Comparison of ENCODE assay signal across 1 cellular context in the genomic region with DNA sequence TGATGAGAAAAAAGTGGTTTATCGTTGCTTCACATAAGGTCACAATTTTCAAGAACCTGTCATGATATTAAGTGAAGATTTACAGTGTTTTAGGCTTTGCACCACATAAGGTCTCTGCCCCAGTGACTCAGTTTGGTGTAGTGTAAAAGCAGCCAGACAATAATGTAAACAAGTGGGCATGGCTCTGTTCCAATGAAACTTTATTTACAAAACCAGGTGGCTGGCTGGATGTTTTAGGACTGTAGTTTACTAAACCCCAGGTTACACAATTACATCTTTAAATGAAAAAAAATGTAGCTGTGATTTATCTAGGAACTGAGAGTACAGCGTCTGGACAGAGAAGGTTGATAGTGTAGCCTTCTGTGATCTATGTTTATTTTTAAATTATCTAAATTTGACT.
TF ChIP-seq lines count a peak whose summit lies in the region.

No MANE protein-coding gene starts in this region.

TF ChIP-seq in liver, 16 proteins besides CTCF, POLR2A, EP300 and RAD21 (continued from another document):
- TF ChIP-seq GABPA (IDR thresholded peaks at IDR 0.05 in 1 of 2, conservative IDR thresholded peaks at IDR 0.05 in 1 of 2) = no peak
- TF ChIP-seq YY1 (IDR thresholded peaks at IDR 0.05) = no peak
